1 cellular context compared by ENCODE assay signal in genomic region chr10:43605850-43606322, GRCh38.
TF ChIP-seq lines count a peak whose summit lies in the region.

No MANE protein-coding gene starts in this region.

TF ChIP-seq in H1, 55 proteins besides CTCF, POLR2A, EP300 and RAD21 (continued from another document):
- TF ChIP-seq TCF12 (IDR thresholded peaks at IDR 0.05; ENCODE audit: low read depth, low read length): no peak
- TF ChIP-seq FOSL1 (IDR thresholded peaks at IDR 0.05; ENCODE audit: insufficient read depth, low read depth, low read length): no peak
- no peak for TF ChIP-seq TBP (IDR thresholded peaks at IDR 0.05; ENCODE audit: low read depth, low read length)
- no peak for TF ChIP-seq PHF8 (conservative IDR thresholded peaks at IDR 0.05; ENCODE audit: low read depth, low read length)
